ENCODE assay signal across 18 cellular contexts in genomic region chr1:902802-903201, GRCh38. TPM values are rescaled to one million over a fixed set of nuclear protein-coding genes. Genes with fewer than 3 reads are reported as not detected.
"Had no signal": no experiment of that assay in that cellular context is flagged by ENCODE, and none has a peak within 500 bp of the region (broad histone marks: within the 10 kb centered on the region; RNA-seq: fewer than 3 reads in every experiment).

No MANE protein-coding gene starts in this region.

- H3K9me3 ChIP-seq: prostate gland, upper lobe of right lung had no signal

- ATAC-seq: activated CD4-positive, CD25-positive, alpha-beta regulatory T cell treated with anti-CD3 and anti-CD28 coated beads, Interleukin-2, amount 50 U/mL, for 24 hours; activated T-helper 17 cell treated with anti-CD3 and anti-CD28 coated beads, Interleukin-2, amount 50 U/mL, for 72 hours; effector memory CD8-positive, alpha-beta T cell; naive thymus-derived CD4-positive, alpha-beta T cell; sciatic nerve; upper lobe of right lung had no signal

- H3K4me3 ChIP-seq: prostate gland, upper lobe of right lung had no signal

- DNase-seq: activated CD8-positive, alpha-beta memory T cell treated with anti-CD3 and anti-CD28 coated beads, Interleukin-2, amount 50 U/mL, for 48 hours; activated naive CD4-positive, alpha-beta T cell treated with anti-CD3 and anti-CD28 coated beads, Interleukin-2, amount 10 ng/mL, durations not matched to agents 7 days and 5 days; caudate nucleus; cortex of kidney; hypothalamus; naive thymus-derived CD4-positive, alpha-beta T cell; stimulated activated CD4-positive, alpha-beta T cell treated with anti-CD3 and anti-CD28 coated beads, Interleukin-2, amount 100 ng/mL, for 24 hours; stimulated activated naive CD4-positive, alpha-beta T cell treated with Interleukin-2 at 50 U/mL for 16 hours; upper lobe of right lung had no signal

- H3K9me3 Mint-ChIP-seq: activated T-helper 17 cell treated with anti-CD3 and anti-CD28 coated beads, Interleukin-2, amount 50 U/mL, for 72 hours; effector memory CD8-positive, alpha-beta T cell had no signal

- H3K27ac ChIP-seq: prostate gland, upper lobe of right lung had no signal

- H3K27ac Mint-ChIP-seq: activated CD4-positive, alpha-beta memory T cell treated with anti-CD3 and anti-CD28 coated beads for 36 hours; activated naive CD4-positive, alpha-beta T cell treated with anti-CD3 and anti-CD28 coated beads, Interleukin-2, amount 10 ng/mL, durations not matched to agents 7 days and 5 days; activated T-helper 17 cell treated with anti-CD3 and anti-CD28 coated beads, Interleukin-2, amount 50 U/mL, for 72 hours; effector memory CD8-positive, alpha-beta T cell had no signal

- H3K4me3 Mint-ChIP-seq: activated CD4-positive, alpha-beta memory T cell treated with anti-CD3 and anti-CD28 coated beads for 36 hours had no signal

- H3K4me1 ChIP-seq: prostate gland had no signal

- H3K36me3 ChIP-seq: prostate gland, upper lobe of right lung had no signal

RNA-seq across cellular contexts. Expression of gene SAMD11, which starts 20.9 kb away (rescaled TPM):
- total RNA-seq: activated CD4-positive, alpha-beta memory T cell treated with anti-CD3 and anti-CD28 coated beads for 36 hours; activated T-helper 17 cell treated with anti-CD3 and anti-CD28 coated beads, Interleukin-2, amount 50 U/mL, for 72 hours; lung microvascular endothelial cell; mononuclear cell; naive thymus-derived CD4-positive, alpha-beta T cell; T-helper 2 cell treated with Interferon-gamma antibody and Interleukin-4, amounts not matched to agents 100 ng/mL and 5 ng/mL, for 36 hours had no signal
